ENCODE assay signal across 1 cellular context in the genomic region with DNA sequence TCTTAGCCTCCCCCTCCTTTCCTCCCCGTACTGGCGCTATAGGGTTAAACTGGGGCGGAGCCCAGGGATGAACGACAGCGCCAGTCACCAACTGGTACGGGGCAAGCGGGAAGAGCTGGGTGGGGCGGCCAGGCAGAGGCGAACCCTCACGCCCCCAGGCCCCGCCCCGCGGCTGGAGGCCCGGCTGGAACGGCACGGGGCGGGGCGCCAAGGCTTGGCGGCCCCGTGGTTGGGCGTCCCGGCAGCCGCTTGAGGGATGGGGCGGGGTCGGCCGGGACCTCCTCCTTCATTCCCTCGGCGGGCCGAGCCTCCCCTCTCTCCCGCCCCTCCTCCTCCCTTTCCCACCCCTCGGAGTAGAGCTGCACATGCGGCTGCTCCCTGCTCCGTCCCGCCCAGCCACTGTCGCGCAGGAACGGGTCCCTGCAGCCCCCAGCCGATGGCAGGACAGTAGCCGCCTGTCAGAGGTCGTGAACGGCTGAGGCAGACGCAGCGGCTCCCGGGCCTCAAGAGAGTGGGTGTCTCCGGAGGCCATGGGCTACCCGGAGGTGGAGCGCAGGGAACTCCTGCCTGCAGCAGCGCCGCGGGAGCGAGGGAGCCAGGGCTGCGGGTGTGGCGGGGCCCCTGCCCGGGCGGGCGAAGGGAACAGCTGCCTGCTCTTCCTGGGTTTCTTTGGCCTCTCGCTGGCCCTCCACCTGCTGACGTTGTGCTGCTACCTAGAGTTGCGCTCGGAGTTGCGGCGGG.
TF ChIP-seq lines count a peak whose summit lies in the region.

EDA (plus strand) TSS at position 335 of the 741 bp plus-strand sequence.

TF ChIP-seq in HepG2, 621 proteins besides CTCF, POLR2A, EP300 and RAD21 (continued from another document and continues in another):
- TF ChIP-seq PATZ1 (CRISPR knock-in tag; IDR thresholded peaks at IDR 0.05), result peak; percentile 37; the same call in 1 of the 2 replicates
- TF ChIP-seq DMAP1 (CRISPR knock-in tag; IDR thresholded peaks at IDR 0.05), result no peak; the same call in 1 of the 2 replicates
- no peak for TF ChIP-seq JARID2 (CRISPR knock-in tag; IDR thresholded peaks at IDR 0.05; ENCODE audit: insufficient replicate concordance)
- peak; percentile 97 for TF ChIP-seq ZNF652 (CRISPR knock-in tag; IDR thresholded peaks at IDR 0.05; ENCODE audit: borderline replicate concordance, low read depth)
- no peak for TF ChIP-seq ZNF644 (CRISPR knock-in tag; IDR thresholded peaks at IDR 0.05; ENCODE audit: low read depth)
- TF ChIP-seq, protein P1, sequence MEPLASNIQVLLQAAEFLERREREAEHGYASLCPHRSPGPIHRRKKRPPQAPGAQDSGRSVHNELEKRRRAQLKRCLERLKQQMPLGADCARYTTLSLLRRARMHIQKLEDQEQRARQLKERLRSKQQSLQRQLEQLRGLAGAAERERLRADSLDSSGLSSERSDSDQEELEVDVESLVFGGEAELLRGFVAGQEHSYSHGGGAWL (CRISPR knock-in tag; IDR thresholded peaks at IDR 0.05), result peak; percentile 32; the same call in 1 of the 2 replicates
- TF ChIP-seq ZBTB7A (CRISPR knock-in tag; IDR thresholded peaks at IDR 0.05), result no peak
- TF ChIP-seq, protein P2, sequence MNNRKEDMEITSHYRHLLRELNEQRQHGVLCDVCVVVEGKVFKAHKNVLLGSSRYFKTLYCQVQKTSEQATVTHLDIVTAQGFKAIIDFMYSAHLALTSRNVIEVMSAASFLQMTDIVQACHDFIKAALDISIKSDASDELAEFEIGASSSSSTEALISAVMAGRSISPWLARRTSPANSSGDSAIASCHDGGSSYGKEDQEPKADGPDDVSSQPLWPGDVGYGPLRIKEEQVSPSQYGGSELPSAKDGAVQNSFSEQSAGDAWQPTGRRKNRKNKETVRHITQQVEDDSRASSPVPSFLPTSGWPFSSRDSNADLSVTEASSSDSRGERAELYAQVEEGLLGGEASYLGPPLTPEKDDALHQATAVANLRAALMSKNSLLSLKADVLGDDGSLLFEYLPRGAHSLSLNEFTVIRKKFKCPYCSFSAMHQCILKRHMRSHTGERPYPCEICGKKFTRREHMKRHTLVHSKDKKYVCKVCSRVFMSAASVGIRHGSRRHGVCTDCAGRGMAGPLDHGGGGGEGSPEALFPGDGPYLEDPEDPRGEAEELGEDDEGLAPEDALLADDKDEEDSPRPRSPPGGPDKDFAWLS (CRISPR knock-in tag; IDR thresholded peaks at IDR 0.05; ENCODE audit: borderline replicate concordance), result no peak
- TF ChIP-seq ZSCAN30 (CRISPR knock-in tag; IDR thresholded peaks at IDR 0.05), result no peak
- no peak for TF ChIP-seq RFX3 (CRISPR knock-in tag; IDR thresholded peaks at IDR 0.05)
- TF ChIP-seq, protein P3, sequence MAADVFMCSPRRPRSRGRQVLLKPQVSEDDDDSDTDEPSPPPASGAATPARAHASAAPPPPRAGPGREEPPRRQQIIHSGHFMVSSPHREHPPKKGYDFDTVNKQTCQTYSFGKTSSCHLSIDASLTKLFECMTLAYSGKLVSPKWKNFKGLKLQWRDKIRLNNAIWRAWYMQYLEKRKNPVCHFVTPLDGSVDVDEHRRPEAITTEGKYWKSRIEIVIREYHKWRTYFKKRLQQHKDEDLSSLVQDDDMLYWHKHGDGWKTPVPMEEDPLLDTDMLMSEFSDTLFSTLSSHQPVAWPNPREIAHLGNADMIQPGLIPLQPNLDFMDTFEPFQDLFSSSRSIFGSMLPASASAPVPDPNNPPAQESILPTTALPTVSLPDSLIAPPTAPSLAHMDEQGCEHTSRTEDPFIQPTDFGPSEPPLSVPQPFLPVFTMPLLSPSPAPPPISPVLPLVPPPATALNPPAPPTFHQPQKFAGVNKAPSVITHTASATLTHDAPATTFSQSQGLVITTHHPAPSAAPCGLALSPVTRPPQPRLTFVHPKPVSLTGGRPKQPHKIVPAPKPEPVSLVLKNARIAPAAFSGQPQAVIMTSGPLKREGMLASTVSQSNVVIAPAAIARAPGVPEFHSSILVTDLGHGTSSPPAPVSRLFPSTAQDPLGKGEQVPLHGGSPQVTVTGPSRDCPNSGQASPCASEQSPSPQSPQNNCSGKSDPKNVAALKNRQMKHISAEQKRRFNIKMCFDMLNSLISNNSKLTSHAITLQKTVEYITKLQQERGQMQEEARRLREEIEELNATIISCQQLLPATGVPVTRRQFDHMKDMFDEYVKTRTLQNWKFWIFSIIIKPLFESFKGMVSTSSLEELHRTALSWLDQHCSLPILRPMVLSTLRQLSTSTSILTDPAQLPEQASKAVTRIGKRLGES (CRISPR knock-in tag; IDR thresholded peaks at IDR 0.05; ENCODE audit: borderline replicate concordance), result no peak
- TF ChIP-seq ZNF350 (CRISPR knock-in tag; IDR thresholded peaks at IDR 0.05; ENCODE audit: borderline replicate concordance, low read depth), result 0 out of 2 replicates have a peak, but pooled peaks have one; percentile 40
- TF ChIP-seq ZSCAN21 (CRISPR knock-in tag; IDR thresholded peaks at IDR 0.05; ENCODE audit: borderline replicate concordance), result no peak
- TF ChIP-seq, protein P4, sequence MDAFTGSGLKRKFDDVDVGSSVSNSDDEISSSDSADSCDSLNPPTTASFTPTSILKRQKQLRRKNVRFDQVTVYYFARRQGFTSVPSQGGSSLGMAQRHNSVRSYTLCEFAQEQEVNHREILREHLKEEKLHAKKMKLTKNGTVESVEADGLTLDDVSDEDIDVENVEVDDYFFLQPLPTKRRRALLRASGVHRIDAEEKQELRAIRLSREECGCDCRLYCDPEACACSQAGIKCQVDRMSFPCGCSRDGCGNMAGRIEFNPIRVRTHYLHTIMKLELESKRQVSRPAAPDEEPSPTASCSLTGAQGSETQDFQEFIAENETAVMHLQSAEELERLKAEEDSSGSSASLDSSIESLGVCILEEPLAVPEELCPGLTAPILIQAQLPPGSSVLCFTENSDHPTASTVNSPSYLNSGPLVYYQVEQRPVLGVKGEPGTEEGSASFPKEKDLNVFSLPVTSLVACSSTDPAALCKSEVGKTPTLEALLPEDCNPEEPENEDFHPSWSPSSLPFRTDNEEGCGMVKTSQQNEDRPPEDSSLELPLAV (CRISPR knock-in tag; conservative IDR thresholded peaks at IDR 0.05; ENCODE audit: low read depth), result no peak
- TF ChIP-seq ZFP37 (CRISPR knock-in tag; IDR thresholded peaks at IDR 0.05; ENCODE audit: borderline replicate concordance), result no peak
- TF ChIP-seq RFXANK (CRISPR knock-in tag; IDR thresholded peaks at IDR 0.05), result no peak
- TF ChIP-seq MLLT10 (CRISPR knock-in tag; IDR thresholded peaks at IDR 0.05), result no peak
- no peak for TF ChIP-seq ZFP36 (IDR thresholded peaks at IDR 0.05; ENCODE audit: borderline replicate concordance, low read depth, low read length, partially characterized antibody)
- TF ChIP-seq ZNF24 (IDR thresholded peaks at IDR 0.05), result no peak
- no peak for TF ChIP-seq ZNF460 (CRISPR knock-in tag; IDR thresholded peaks at IDR 0.05; ENCODE audit: borderline replicate concordance)
- TF ChIP-seq ZNF609 (CRISPR knock-in tag; IDR thresholded peaks at IDR 0.05; ENCODE audit: borderline replicate concordance), result no peak
- peak; percentile 54; the same call in 1 of the 2 replicates for TF ChIP-seq PHF8 (CRISPR knock-in tag; IDR thresholded peaks at IDR 0.05)
- TF ChIP-seq TRIM22 (IDR thresholded peaks at IDR 0.05), result no peak
- no peak for TF ChIP-seq ZNF263 (CRISPR knock-in tag; IDR thresholded peaks at IDR 0.05)
- TF ChIP-seq TAF1 (CRISPR knock-in tag; IDR thresholded peaks at IDR 0.05), result peak; percentile 47; the same call in 1 of the 2 replicates
- TF ChIP-seq ARID5B (CRISPR knock-in tag; IDR thresholded peaks at IDR 0.05), result no peak
- TF ChIP-seq, protein P5, sequence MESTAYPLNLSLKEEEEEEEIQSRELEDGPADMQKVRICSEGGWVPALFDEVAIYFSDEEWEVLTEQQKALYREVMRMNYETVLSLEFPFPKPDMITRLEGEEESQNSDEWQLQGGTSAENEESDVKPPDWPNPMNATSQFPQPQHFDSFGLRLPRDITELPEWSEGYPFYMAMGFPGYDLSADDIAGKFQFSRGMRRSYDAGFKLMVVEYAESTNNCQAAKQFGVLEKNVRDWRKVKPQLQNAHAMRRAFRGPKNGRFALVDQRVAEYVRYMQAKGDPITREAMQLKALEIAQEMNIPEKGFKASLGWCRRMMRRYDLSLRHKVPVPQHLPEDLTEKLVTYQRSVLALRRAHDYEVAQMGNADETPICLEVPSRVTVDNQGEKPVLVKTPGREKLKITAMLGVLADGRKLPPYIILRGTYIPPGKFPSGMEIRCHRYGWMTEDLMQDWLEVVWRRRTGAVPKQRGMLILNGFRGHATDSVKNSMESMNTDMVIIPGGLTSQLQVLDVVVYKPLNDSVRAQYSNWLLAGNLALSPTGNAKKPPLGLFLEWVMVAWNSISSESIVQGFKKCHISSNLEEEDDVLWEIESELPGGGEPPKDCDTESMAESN (CRISPR knock-in tag; conservative IDR thresholded peaks at IDR 0.05), result no peak
- no peak for TF ChIP-seq ZFP62 (CRISPR knock-in tag; IDR thresholded peaks at IDR 0.05)
- TF ChIP-seq MXD1 (CRISPR knock-in tag; IDR thresholded peaks at IDR 0.05), result no peak; the same call in 1 of the 2 replicates
- TF ChIP-seq ZSCAN20 (CRISPR knock-in tag; IDR thresholded peaks at IDR 0.05; ENCODE audit: borderline replicate concordance), result no peak
